In the genomic region with DNA sequence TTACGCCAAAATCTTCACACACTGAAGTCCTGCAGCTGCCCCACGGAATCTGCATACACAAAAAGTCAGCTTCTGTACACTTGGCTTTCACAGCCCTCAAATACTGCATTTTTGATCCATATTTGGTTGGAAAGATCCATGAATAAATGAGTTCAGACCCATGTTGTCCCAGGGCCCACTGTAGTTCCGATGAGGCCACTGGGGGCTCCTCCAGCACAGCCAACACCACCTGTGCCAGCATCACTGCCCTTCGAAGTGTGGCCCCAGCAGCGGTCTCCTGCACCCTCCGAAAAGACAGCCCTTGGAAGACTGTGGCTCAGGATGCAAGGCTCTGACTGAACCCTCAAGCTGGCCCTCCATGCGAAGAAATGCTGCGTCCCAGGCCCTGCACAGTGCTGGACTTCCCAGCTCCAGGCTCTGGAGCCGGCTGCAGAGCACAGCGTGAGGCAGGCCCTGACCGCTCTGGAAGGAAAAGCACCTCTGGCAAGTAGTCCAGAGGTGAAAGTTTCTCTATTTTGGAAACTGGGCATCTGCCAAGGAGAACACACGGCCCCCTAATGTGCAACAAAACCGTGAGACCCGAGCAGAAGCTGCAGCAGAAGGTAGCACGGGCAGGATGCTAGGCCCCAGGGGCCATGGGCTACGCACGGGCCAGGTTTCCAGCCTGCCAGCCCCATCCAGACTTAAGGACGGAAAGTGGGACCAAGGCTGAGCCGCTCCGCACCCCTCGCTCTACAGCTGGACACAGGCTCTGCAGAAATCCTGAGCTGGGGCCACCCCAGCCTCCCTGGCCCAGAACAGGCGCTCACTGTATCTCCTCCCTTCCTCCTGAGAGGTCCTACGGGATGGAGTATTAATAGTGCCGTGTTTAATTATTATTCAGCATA, we compare ENCODE assay signal across 1 cellular context.
TF ChIP-seq lines count a peak whose summit lies in the region.

No MANE protein-coding gene starts in this region.

TF ChIP-seq in K562, 482 proteins besides CTCF, POLR2A, EP300 and RAD21 (continued from another document):
- TF ChIP-seq SUPT5H (IDR thresholded peaks at IDR 0.05), result no peak
- no peak for TF ChIP-seq ZSCAN29 (IDR thresholded peaks at IDR 0.05)
- TF ChIP-seq, protein P1, sequence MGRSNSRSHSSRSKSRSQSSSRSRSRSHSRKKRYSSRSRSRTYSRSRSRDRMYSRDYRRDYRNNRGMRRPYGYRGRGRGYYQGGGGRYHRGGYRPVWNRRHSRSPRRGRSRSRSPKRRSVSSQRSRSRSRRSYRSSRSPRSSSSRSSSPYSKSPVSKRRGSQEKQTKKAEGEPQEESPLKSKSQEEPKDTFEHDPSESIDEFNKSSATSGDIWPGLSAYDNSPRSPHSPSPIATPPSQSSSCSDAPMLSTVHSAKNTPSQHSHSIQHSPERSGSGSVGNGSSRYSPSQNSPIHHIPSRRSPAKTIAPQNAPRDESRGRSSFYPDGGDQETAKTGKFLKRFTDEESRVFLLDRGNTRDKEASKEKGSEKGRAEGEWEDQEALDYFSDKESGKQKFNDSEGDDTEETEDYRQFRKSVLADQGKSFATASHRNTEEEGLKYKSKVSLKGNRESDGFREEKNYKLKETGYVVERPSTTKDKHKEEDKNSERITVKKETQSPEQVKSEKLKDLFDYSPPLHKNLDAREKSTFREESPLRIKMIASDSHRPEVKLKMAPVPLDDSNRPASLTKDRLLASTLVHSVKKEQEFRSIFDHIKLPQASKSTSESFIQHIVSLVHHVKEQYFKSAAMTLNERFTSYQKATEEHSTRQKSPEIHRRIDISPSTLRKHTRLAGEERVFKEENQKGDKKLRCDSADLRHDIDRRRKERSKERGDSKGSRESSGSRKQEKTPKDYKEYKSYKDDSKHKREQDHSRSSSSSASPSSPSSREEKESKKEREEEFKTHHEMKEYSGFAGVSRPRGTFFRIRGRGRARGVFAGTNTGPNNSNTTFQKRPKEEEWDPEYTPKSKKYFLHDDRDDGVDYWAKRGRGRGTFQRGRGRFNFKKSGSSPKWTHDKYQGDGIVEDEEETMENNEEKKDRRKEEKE (IDR thresholded peaks at IDR 0.05; ENCODE audit: borderline replicate concordance in 1 of 2, control insufficient read depth in 1 of 2, low read depth in 2 of 2, low read length in 1 of 2), result no peak
- no peak for TF ChIP-seq HMG20A (CRISPR knock-in tag; conservative IDR thresholded peaks at IDR 0.05)
- no peak for TF ChIP-seq CC2D1A (IDR thresholded peaks at IDR 0.05)
- TF ChIP-seq ELF1 (tag; IDR thresholded peaks at IDR 0.05), result no peak
- TF ChIP-seq ZNF232 (CRISPR knock-in tag; IDR thresholded peaks at IDR 0.05), result no peak
